Comparison of ENCODE assay signal across 9 cellular contexts in the genomic region with DNA sequence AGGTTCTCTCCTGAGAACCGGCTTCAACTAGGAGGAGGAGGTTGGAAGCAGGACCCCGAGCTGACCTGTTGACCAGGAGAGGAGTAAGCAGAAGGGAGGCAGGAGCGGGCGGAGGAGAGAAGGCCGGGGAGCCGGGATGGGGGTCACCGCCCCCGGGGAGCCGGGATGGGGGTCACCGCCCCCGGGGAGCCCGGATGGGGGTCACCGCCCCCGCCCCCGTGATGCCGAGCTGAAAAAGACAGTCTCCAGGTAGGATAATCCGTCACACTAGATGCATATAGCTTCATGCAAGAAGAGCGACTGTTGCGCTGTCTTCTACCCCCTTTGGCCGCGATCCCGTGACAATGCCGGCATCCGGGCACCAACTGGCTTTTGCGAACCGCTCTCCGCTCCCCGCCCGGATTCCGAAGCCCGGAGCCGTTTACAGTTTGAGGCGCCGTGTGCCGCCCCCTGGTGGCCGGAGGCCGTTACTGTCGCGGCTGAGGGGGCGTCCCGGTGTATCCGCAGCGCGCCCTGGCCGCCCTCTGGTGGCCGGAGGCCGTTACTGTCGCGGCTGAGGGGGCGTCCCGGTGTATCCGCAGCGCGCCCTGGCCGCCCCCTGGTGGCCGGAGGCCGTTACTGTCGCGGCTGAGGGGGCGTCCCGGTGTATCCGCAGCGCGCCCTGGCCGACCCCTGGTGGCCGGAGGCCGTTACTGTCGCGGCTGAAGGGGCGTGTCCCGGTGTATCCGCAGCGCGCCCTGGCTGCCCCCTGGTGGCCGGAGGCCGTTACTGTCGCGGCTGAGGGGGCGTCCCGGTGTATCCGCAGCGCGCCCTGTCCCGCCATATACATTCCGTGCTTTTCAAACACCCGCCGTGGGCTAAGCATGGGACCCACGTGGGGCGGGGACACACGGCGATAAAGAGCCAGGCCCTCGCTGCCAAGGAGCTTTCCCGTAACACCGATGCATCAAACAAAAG.
DNase-seq lines count a peak whose midpoint lies in the region; ATAC-seq, FAIRE-seq and TF ChIP-seq lines count a peak whose summit lies in the region.
"Had no signal": no experiment of that assay in that cellular context is flagged by ENCODE, and none has a peak within 500 bp of the region (broad histone marks: within the 10 kb centered on the region; RNA-seq: fewer than 3 reads in every experiment).

No MANE protein-coding gene starts in this region.

- peaks cover 7% of the 10 kb centered on the region for H3K4me1 Mint-ChIP-seq in activated naive CD8-positive, alpha-beta T cell treated with anti-CD3 and anti-CD28 coated beads, Interleukin-2, amount 10 ng/mL, durations not matched to agents 7 days and 5 days

- no peak overlapping the region for H3K4me3 Mint-ChIP-seq in activated naive CD8-positive, alpha-beta T cell treated with anti-CD3 and anti-CD28 coated beads, Interleukin-2, amount 10 ng/mL, durations not matched to agents 7 days and 5 days
- H3K4me3 Mint-ChIP-seq: activated naive CD8-positive, alpha-beta T cell had no signal

- H3K4me3 ChIP-seq in OCI-LY3 (ENCODE audit: low read length) (no peak overlapping the region), mucosa of descending colon (no peak overlapping the region), tibial artery (no peak overlapping the region)

- POLR2A ChIA-PET in activated naive CD8-positive, alpha-beta T cell treated with anti-CD3 and anti-CD28 coated beads, Interleukin-2, amount 10 ng/mL, durations not matched to agents 7 days and 5 days (lab: Charles Lee) = no interaction called here

- no peaks in the 10 kb centered on the region for H3K9me3 ChIP-seq in OCI-LY3 (ENCODE audit: insufficient read depth, low read length)
- peaks cover 7% of the 10 kb centered on the region for H3K9me3 ChIP-seq in mucosa of descending colon
- no peaks in the 10 kb centered on the region for H3K9me3 ChIP-seq in tibial artery

- no peaks in the 10 kb centered on the region for H3K4me1 ChIP-seq in OCI-LY3 (ENCODE audit: low read length)
- no peaks in the 10 kb centered on the region for H3K4me1 ChIP-seq in mucosa of descending colon (ENCODE audit: low read depth)
- H3K4me1 ChIP-seq in tibial artery = no peaks in the 10 kb centered on the region

- peak; percentile 82 for DNase-seq in activated naive CD8-positive, alpha-beta T cell treated with anti-CD3 and anti-CD28 coated beads, Interleukin-2, amount 10 ng/mL, durations not matched to agents 7 days and 5 days
- peak in 2 of 3 donors; percentile 32 to 51 for DNase-seq in mucosa of descending colon
- no peak for DNase-seq in tibial artery
- no peak for DNase-seq in NCI-H2227 (lab: John Stamatoyannopoulos, UW; ENCODE audit: unreplicated experiment)
- DNase-seq in frontal cortex (ENCODE audit: low spot score in 2 of 2) = no peak

- no peaks in the 10 kb centered on the region for H3K79me2 ChIP-seq in OCI-LY3 (ENCODE audit: low read length)

- no peaks in the 10 kb centered on the region for H4K20me1 ChIP-seq in OCI-LY3 (ENCODE audit: insufficient read depth, low read length)

- H3K4me2 ChIP-seq in OCI-LY3 (ENCODE audit: low read length) = no peak overlapping the region

- no peak overlapping the region for H2AFZ ChIP-seq in OCI-LY3 (ENCODE audit: low read depth, low read length)

- peaks cover 7% of the 10 kb centered on the region for H3K36me3 Mint-ChIP-seq in activated naive CD8-positive, alpha-beta T cell treated with anti-CD3 and anti-CD28 coated beads, Interleukin-2, amount 10 ng/mL, durations not matched to agents 7 days and 5 days

- H3K27ac ChIP-seq in 22Rv1 (no peak overlapping the region), OCI-LY3 (ENCODE audit: low read length) (no peak overlapping the region), tibial artery (no peak overlapping the region)

- intact Hi-C loops in mucosa of descending colon (cut with DNase I, micrococcal nuclease) = no loop called here
- intact Hi-C loops in tibial artery (cut with DNase I; ENCODE audit: low total_unique reads) = loop anchor here (10.0 kb wide), 1 partner anchor 575 kb away; no protein-coding TSS in a partner anchor

- H3K9me3 Mint-ChIP-seq in activated naive CD8-positive, alpha-beta T cell treated with anti-CD3 and anti-CD28 coated beads, Interleukin-2, amount 10 ng/mL, durations not matched to agents 7 days and 5 days = peaks cover 2% of the 10 kb centered on the region

- no peak for FAIRE-seq in frontal cortex (lab: Jason Lieb, UNC)

- TF ChIP-seq CTCF in 22Rv1 (IDR thresholded peaks at IDR 0.05) (peak; percentile 25), OCI-LY3 (IDR thresholded peaks at IDR 0.05; ENCODE audit: low read depth, low read length) (peak; percentile 58), mucosa of descending colon (IDR thresholded peaks at IDR 0.05) (peak; percentile 37), tibial artery (IDR thresholded peaks at IDR 0.05) (peak in 1 of 2 experiments; percentile 45)

- no peak overlapping the region for H3K9ac ChIP-seq in OCI-LY3 (ENCODE audit: low read length)

- H3K36me3 ChIP-seq in OCI-LY3 (replicated peaks; ENCODE audit: low read depth, low read length) (peaks cover 5% of the 10 kb centered on the region), mucosa of descending colon (ENCODE audit: low read depth) (no peaks in the 10 kb centered on the region), tibial artery (peaks cover 0 to 8% (median 0%) of the 10 kb centered on the region in 3 donors)

- peak; percentile 45 for ATAC-seq in activated naive CD8-positive, alpha-beta T cell treated with anti-CD3 and anti-CD28 coated beads, Interleukin-2, amount 10 ng/mL, durations not matched to agents 7 days and 5 days (ENCODE audit: low read depth)
- ATAC-seq in mucosa of descending colon (no peak), HG03469 (IDR thresholded peaks at IDR 0.05; ENCODE audit: unreplicated experiment) (no peak)

- H3K27me3 Mint-ChIP-seq in activated naive CD8-positive, alpha-beta T cell treated with anti-CD3 and anti-CD28 coated beads, Interleukin-2, amount 10 ng/mL, durations not matched to agents 7 days and 5 days = no peaks in the 10 kb centered on the region
- H3K27me3 Mint-ChIP-seq: activated naive CD8-positive, alpha-beta T cell had no signal

- H3K27me3 ChIP-seq in OCI-LY3 (ENCODE audit: low read depth, low read length) (no peaks in the 10 kb centered on the region), tibial artery (no peaks in the 10 kb centered on the region)

- H3K27ac Mint-ChIP-seq in activated naive CD8-positive, alpha-beta T cell treated with anti-CD3 and anti-CD28 coated beads, Interleukin-2, amount 10 ng/mL, durations not matched to agents 7 days and 5 days = no peak overlapping the region
- H3K27ac Mint-ChIP-seq: activated naive CD8-positive, alpha-beta T cell had no signal

Comparison
In these comparisons a context has a peak if more than half of its experiments do, and no peak if none do; other contexts are left out.
1. DNase-seq: peak in activated naive CD8-positive, alpha-beta T cell treated with anti-CD3 and anti-CD28 coated beads, Interleukin-2, amount 10 ng/mL, durations not matched to agents 7 days and 5 days (single experiment) and mucosa of descending colon (2 of 3); none in tibial artery (0 of 2), NCI-H2227 (single experiment) and frontal cortex (0 of 2).